Comparison of ENCODE assay signal across 8 cellular contexts in the genomic region with DNA sequence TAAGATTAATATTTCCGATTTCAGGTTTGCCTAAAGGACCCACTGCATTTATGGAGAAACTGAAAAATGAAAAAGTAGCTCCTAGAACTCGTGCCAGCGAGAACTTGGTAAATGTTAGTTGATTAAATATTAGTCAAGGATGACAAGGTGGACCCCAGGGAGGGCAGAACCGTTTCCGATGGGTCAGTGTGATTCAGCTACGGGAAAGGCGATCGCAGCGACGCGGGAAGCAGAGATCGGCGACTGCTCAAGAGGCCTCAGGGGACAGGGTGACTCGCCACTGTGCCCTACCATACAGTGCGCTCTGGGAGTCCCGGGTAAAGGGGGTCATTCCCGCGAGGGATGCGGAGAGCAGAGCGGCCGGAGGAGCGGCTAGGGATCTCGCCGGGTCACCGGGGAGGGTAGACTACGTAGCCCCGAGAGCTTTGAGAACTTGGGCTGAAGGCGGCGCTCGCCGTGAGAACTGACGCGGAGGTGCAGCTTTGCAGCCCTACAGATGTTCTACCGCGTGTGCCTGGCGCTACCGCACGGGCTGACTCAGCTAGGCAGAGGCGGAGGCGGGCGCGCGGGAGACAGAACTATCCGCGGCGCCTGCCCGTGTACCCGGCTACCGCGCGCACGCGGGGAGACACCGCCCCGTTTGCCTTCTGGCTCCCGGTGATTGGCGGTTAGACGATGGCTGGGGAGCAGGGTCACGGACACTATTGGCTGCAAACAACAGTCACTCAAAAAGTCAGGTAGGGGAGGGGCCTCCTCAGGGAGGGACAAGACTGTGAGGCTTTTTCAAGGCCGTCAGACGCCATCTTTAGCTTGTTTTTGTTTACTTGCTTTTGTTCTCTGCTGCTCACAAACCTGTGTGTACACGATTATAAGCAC. TPM values are rescaled to one million over a fixed set of nuclear protein-coding genes. Genes with fewer than 3 reads are reported as not detected.
A peak's percentile ranks its signal among the peaks of the same experiment; 100 is the strongest.
DNase-seq lines count a peak whose midpoint lies in the region; ATAC-seq and TF ChIP-seq lines count a peak whose summit lies in the region.

No MANE protein-coding gene starts in this region.

- no peaks in the 10 kb centered on the region for H4K20me1 ChIP-seq in SU-DHL-6 (ENCODE audit: low read depth, low read length)

- H3F3A ChIP-seq in SU-DHL-6 (ENCODE audit: insufficient read depth), result peaks cover 43% of the 10 kb centered on the region

- H3K27ac ChIP-seq in SU-DHL-6 (ENCODE audit: low read depth, low read length) (peak overlapping the region; percentile 84), upper lobe of left lung (peak overlapping the region; percentile 88 to 96 (median 94))

- ATAC-seq in HG02678 (IDR thresholded peaks at IDR 0.05; ENCODE audit: unreplicated experiment) (peak; percentile 96), upper lobe of left lung (ENCODE audit: low FRiP score in 2 of 2) (peak; percentile 99 to 100)

- H3K36me3 ChIP-seq in SU-DHL-6 (ENCODE audit: low read length) (no peaks in the 10 kb centered on the region), adipocyte (ENCODE audit: control insufficient read depth, insufficient read depth, low read length, severe bottlenecking) (no peaks in the 10 kb centered on the region), upper lobe of left lung (no peaks in the 10 kb centered on the region)

- no peaks in the 10 kb centered on the region for H3K9me3 ChIP-seq in SU-DHL-6 (ENCODE audit: insufficient read depth, low read length)
- H3K9me3 ChIP-seq in adipocyte (ENCODE audit: control insufficient read depth, low read length), result no peaks in the 10 kb centered on the region
- H3K9me3 ChIP-seq in upper lobe of left lung, result no peaks in the 10 kb centered on the region

- H3K27me3 ChIP-seq in SU-DHL-6 (ENCODE audit: low read length) (no peaks in the 10 kb centered on the region), adipocyte (replicated peaks; ENCODE audit: control insufficient read depth, insufficient read depth, low read length) (no peaks in the 10 kb centered on the region), upper lobe of left lung (no peaks in the 10 kb centered on the region)

- peak; percentile 33; the same call in 2 of the 3 replicates for TF ChIP-seq CTCF in GM12872 (IDR thresholded peaks at IDR 0.05; ENCODE audit: insufficient read depth, low read depth, low read length)
- TF ChIP-seq CTCF in SU-DHL-6 (IDR thresholded peaks at IDR 0.05; ENCODE audit: insufficient read depth, low read length, poor library complexity, severe bottlenecking), result no peak
- peak in 2 of 6 experiments; percentile 10 to 41 for TF ChIP-seq CTCF in upper lobe of left lung (IDR thresholded peaks at IDR 0.05)

- peak overlapping the region; percentile 70 for H2AFZ ChIP-seq in SU-DHL-6 (ENCODE audit: low read depth, low read length, severe bottlenecking)

- H3K4me1 ChIP-seq in adipocyte (ENCODE audit: control insufficient read depth, insufficient read depth, low read length), result peaks cover 20% of the 10 kb centered on the region
- H3K4me1 ChIP-seq in upper lobe of left lung, result peaks cover 13 to 33% (median 16%) of the 10 kb centered on the region in 4 donors

- no peak for TF ChIP-seq EP300 in upper lobe of left lung (IDR thresholded peaks at IDR 0.05)

- 0 to 2% methylated on average over 12 to 56 of the region's 62 CpGs for WGBS in upper lobe of left lung, 2 donors

- intact Hi-C loops in cardiac septum (cut with DNase I), result loop anchor here (5.0 kb wide), 1 partner anchor 51 kb away; a partner anchor contains a TSS

- no peaks in the 10 kb centered on the region for H3K79me2 ChIP-seq in SU-DHL-6 (ENCODE audit: insufficient read depth, low read length)

- H3K9ac ChIP-seq in SU-DHL-6 (ENCODE audit: low read length), result peak overlapping the region; percentile 88
- H3K9ac ChIP-seq in adipocyte (ENCODE audit: low read length), result peak overlapping the region; percentile 90

- peak in 3 of 4 donors; percentile 62 to 92 (median 91) for TF ChIP-seq POLR2A in upper lobe of left lung (IDR thresholded peaks at IDR 0.05)

- H3K4me3 ChIP-seq in SU-DHL-6 (ENCODE audit: insufficient read depth, low read length, poor library complexity, severe bottlenecking), result peak overlapping the region; percentile 61
- H3K4me3 ChIP-seq in adipocyte (ENCODE audit: low read length), result peak overlapping the region; percentile 93
- H3K4me3 ChIP-seq in upper lobe of left lung, result peak overlapping the region; percentile 52 to 72 (median 64)

- H3K4me2 ChIP-seq in SU-DHL-6 (ENCODE audit: low read depth, low read length, poor library complexity, severe bottlenecking), result peak overlapping the region; percentile 78

- no peaks in the 10 kb centered on the region for H3K9me2 ChIP-seq in SU-DHL-6 (replicated peaks; ENCODE audit: insufficient read depth, low read length)

- DNase-seq in NCI-H128 (lab: John Stamatoyannopoulos, UW; ENCODE audit: unreplicated experiment) (peak; percentile 96), adipocyte (ENCODE audit: low read depth) (peak; percentile 99), cardiac septum (ENCODE audit: low spot score) (peak; percentile 98), pons (ENCODE audit: low spot score) (peak; percentile 99), upper lobe of left lung (peak; percentile 97 to 98)

RNA-seq across cellular contexts. Expression of a gene that starts 3.2 kb away (rescaled TPM):
- total RNA-seq in cardiac septum, result 3.7 TPM
- total RNA-seq in upper lobe of left lung, result 10 to 100 TPM in 4 of 6 donors, 1 to 10 TPM in 2; 7.1 to 12.9 (median 11.4) TPM

RNA-seq across cellular contexts. Expression of a gene that starts 24.4 kb away (rescaled TPM):
- total RNA-seq in cardiac septum (14.0 TPM), upper lobe of left lung (10 to 100 TPM; 34.4 to 50.3 (median 39.5) TPM)

RNA-seq across cellular contexts. Expression of a gene that starts 27.9 kb away (rescaled TPM):
- total RNA-seq in cardiac septum, result 120 TPM
- 100 to 1,000 TPM in 2 of 6 donors, 10 to 100 TPM in 4; 58.7 to 147 (median 86.1) TPM for total RNA-seq in upper lobe of left lung

RNA-seq across cellular contexts. Expression of a gene that starts 35.2 kb away (rescaled TPM):
- total RNA-seq in cardiac septum (not detected), upper lobe of left lung (not detected)

RNA-seq across cellular contexts. Expression of a gene that starts 49.9 kb away (rescaled TPM):
- total RNA-seq in cardiac septum (16.5 TPM), upper lobe of left lung (100 to 1,000 TPM in 2 of 6 donors, 10 to 100 TPM in 4; 44.3 to 137 (median 78.9) TPM)

Comparison
In these comparisons a context has a peak if more than half of its experiments do, and no peak if none do; other contexts are left out.
1. Peak in every context shown above with its lines: DNase-seq, ATAC-seq, H3K4me3 ChIP-seq and H3K27ac ChIP-seq.